21 cellular contexts compared by ENCODE assay signal in the genomic region with DNA sequence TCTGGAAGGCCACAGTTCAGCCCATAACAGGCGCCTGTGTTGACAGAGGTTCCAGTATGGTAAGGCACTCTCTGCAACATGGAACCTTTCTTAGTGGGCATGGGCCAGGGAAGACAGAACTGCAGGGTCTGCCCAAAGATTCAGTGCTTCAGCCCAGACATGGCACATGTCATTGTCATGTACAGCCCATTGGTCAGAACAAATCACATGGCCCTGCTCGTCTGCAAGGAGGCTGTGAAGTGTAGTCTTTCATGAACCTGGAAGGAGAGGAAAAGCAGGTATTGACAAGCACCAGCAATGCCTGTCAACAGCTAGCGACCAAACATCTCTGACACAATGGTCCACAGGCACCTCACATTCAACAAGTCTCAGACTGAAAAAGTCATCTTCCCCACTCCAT.
"Had no signal": no experiment of that assay in that cellular context is flagged by ENCODE, and none has a peak within 500 bp of the region (broad histone marks: within the 10 kb centered on the region; RNA-seq: fewer than 3 reads in every experiment).

No MANE protein-coding gene starts in this region.

- ATAC-seq: foreskin keratinocyte, gastroesophageal sphincter, heart right ventricle, left cardiac atrium, left lung, left ventricle myocardium superior, lower lobe of right lung had no signal

- FAIRE-seq: colon, endothelial cell of umbilical vein, frontal cortex, islet of Langerhans, keratinocyte had no signal

- H3K4me3 ChIP-seq: coronary artery, dorsolateral prefrontal cortex, esophagus muscularis mucosa, gastroesophageal sphincter, heart right ventricle, left lung, lower lobe of right lung had no signal

- DNase-seq: dermis blood vessel endothelial cell; dorsolateral prefrontal cortex; effector CD4-positive, alpha-beta T cell; effector memory CD4-positive, alpha-beta T cell; foreskin keratinocyte; heart right ventricle; hippocampal formation; left cardiac atrium; left lung; left ventricle myocardium superior; lower lobe of right lung; mesenchymal stem cell; midbrain had no signal

- H3K27ac ChIP-seq: coronary artery, dorsolateral prefrontal cortex, esophagus muscularis mucosa, foreskin keratinocyte, gastroesophageal sphincter, heart right ventricle, left lung, lower lobe of right lung had no signal

- H3K27me3 ChIP-seq: dorsolateral prefrontal cortex, left lung had no signal

- H3K4me1 ChIP-seq: esophagus muscularis mucosa, foreskin keratinocyte, gastroesophageal sphincter, heart right ventricle, left lung, lower lobe of right lung had no signal

- H3K36me3 ChIP-seq: esophagus muscularis mucosa, gastroesophageal sphincter, heart right ventricle, left lung, lower lobe of right lung had no signal

- H3K9me3 ChIP-seq: left lung, lower lobe of right lung had no signal
